Comparison of ENCODE assay signal across 34 cellular contexts in the genomic region with DNA sequence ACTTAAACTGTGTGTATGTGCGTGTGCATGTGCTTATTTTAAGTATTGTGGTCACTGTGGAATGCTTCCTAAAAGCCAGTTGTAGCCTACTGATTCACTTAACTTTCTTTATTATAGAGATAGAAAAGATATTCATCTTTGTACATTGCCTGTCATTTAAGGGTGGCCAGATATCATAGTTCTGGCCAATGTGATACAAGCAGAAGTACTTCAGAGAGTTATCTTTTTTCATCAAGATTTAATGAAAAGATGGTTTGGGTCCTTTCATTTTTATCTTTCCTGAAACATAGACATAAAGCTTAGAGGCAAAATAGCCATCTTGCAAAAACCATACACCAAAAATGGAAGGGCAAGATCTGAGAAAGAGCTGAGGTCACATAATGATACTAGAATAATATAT.
"Had no signal": no experiment of that assay in that cellular context is flagged by ENCODE, and none has a peak within 500 bp of the region (broad histone marks: within the 10 kb centered on the region; RNA-seq: fewer than 3 reads in every experiment).

No MANE protein-coding gene starts in this region.

- ATAC-seq: activated naive CD4-positive, alpha-beta T cell treated with anti-CD3 and anti-CD28 coated beads, Interleukin-2, amount 50 U/mL, for 72 hours; activated naive CD8-positive, alpha-beta T cell treated with anti-CD3 and anti-CD28 coated beads, Interleukin-2, amount 50 U/mL, for 24 hours; activated T-cell treated with anti-CD3 and anti-CD28 coated beads, Interleukin-2, amount 50 U/mL, for 4 hours; activated T-cell treated with anti-CD3 and anti-CD28 coated beads, Interleukin-2, amount 50 U/mL, for 72 hours; activated T-helper 17 cell treated with anti-CD3 and anti-CD28 coated beads, Interleukin-2, amount 50 U/mL, for 72 hours; body of pancreas had no signal

- H3K4me1 ChIP-seq: adrenal gland, ascending aorta, body of pancreas, breast epithelium had no signal

- H3K36me3 ChIP-seq: adrenal gland, ascending aorta, brain microvascular endothelial cell, breast epithelium, cardiac muscle cell had no signal

- DNase-seq: activated effector memory CD4-positive, alpha-beta T cell treated with anti-CD3 and anti-CD28 coated beads, Interleukin-2, amount 50 U/mL, for 16 hours; activated effector memory CD4-positive, alpha-beta T cell treated with Interleukin-2 at 50 U/mL for 16 hours; activated gamma-delta T cell; activated gamma-delta T cell treated with Interleukin-2 at 50 U/mL for 16 hours; activated naive CD4-positive, alpha-beta T cell; activated naive CD4-positive, alpha-beta T cell treated with anti-CD3 and anti-CD28 coated beads for 36 hours; activated naive CD4-positive, alpha-beta T cell treated with anti-CD3 and anti-CD28 coated beads, Interleukin-2, amount 10 ng/mL, durations not matched to agents 7 days and 5 days; activated naive CD4-positive, alpha-beta T cell treated with anti-CD3 and anti-CD28 coated beads, Interleukin-2, amount 50 U/mL, for 16 hours; activated naive CD4-positive, alpha-beta T cell treated with Interleukin-2 at 50 U/mL for 16 hours; activated naive CD8-positive, alpha-beta T cell treated with anti-CD3 and anti-CD28 coated beads for 36 hours; activated naive CD8-positive, alpha-beta T cell treated with anti-CD3 and anti-CD28 coated beads, Interleukin-2, amount 10 ng/mL, durations not matched to agents 7 days and 5 days; activated naive CD8-positive, alpha-beta T cell treated with anti-CD3 and anti-CD28 coated beads, Interleukin-2, amount 50 U/mL, for 24 hours; activated T-cell treated with anti-CD3 and anti-CD28 coated beads, Interleukin-2, amount 50 U/mL, for 1 hour; activated T-cell treated with anti-CD3 and anti-CD28 coated beads, Interleukin-2, amount 50 U/mL, for 24 hours; activated T-cell treated with anti-CD3 and anti-CD28 coated beads, Interleukin-2, amount 50 U/mL, for 4 hours; activated T-cell treated with anti-CD3 and anti-CD28 coated beads, Interleukin-2, amount 50 U/mL, for 48 hours; activated T-cell treated with anti-CD3 and anti-CD28 coated beads, Interleukin-2, amount 50 U/mL, for 72 hours; adrenal gland; amniotic stem cell; amygdala; anterior cingulate cortex; aorta; body of pancreas; brain microvascular endothelial cell; caudate nucleus; central memory CD4-positive, alpha-beta T cell; cerebellar nuclear complex had no signal

- H3K27ac ChIP-seq: adrenal gland, ascending aorta, body of pancreas, brain microvascular endothelial cell, breast epithelium, cardiac muscle cell had no signal

- H3K27me3 ChIP-seq: adrenal gland, ascending aorta, body of pancreas, brain microvascular endothelial cell, breast epithelium, cardiac muscle cell had no signal

- H3K9me3 ChIP-seq: adrenal gland, ascending aorta, body of pancreas, breast epithelium had no signal

- H3K4me3 ChIP-seq: adrenal gland, ascending aorta, body of pancreas, breast epithelium, cardiac muscle cell had no signal

- FAIRE-seq: astrocyte, bronchial epithelial cell had no signal
